ENCODE assay signal across 8 cellular contexts in genomic region chr17:1455748-1456599, GRCh38. TPM values are rescaled to one million over a fixed set of nuclear protein-coding genes. Genes with fewer than 3 reads are reported as not detected.
DNase-seq lines count a peak whose midpoint lies in the region; TF ChIP-seq lines count a peak whose summit lies in the region.

TSS of gene CRK (minus strand) at chr17:1456232. CDS start at chr17:1456117, 115 bp downstream.

- peak within 1 kb of the TSS; percentile 92 for H3K4me3 Mint-ChIP-seq in nephron progenitor cell
- peak within 1 kb of the TSS; percentile 93 for H3K4me3 Mint-ChIP-seq in stimulated activated naive CD8-positive, alpha-beta T cell treated with anti-CD3 and anti-CD28 coated beads, Interleukin-15, Interleukin-2, amounts not matched to agents 100 ng/mL and 50 ng/mL, for 24 hours

- peaks cover 35% of the 10 kb centered on the region for H3K4me1 Mint-ChIP-seq in nephron progenitor cell
- peaks cover 50% of the 10 kb centered on the region for H3K4me1 Mint-ChIP-seq in stimulated activated naive CD8-positive, alpha-beta T cell treated with anti-CD3 and anti-CD28 coated beads, Interleukin-15, Interleukin-2, amounts not matched to agents 100 ng/mL and 50 ng/mL, for 24 hours (ENCODE audit: low read depth)

- H3K9me3 Mint-ChIP-seq in nephron progenitor cell, result peaks cover 3% of the 10 kb centered on the region
- H3K9me3 Mint-ChIP-seq in stimulated activated naive CD8-positive, alpha-beta T cell treated with anti-CD3 and anti-CD28 coated beads, Interleukin-15, Interleukin-2, amounts not matched to agents 100 ng/mL and 50 ng/mL, for 24 hours, result no peaks in the 10 kb centered on the region

- H3K36me3 ChIP-seq in H7 (replicated peaks; ENCODE audit: control insufficient read depth, insufficient read depth, low read length), result peaks cover 3% of the 10 kb centered on the region
- H3K36me3 ChIP-seq in MG63, result peaks cover 15% of the 10 kb centered on the region

- TF ChIP-seq CTCF in nephron progenitor cell (IDR thresholded peaks at IDR 0.05), result no peak

- H3K36me3 Mint-ChIP-seq in nephron progenitor cell (ENCODE audit: low read depth), result peaks cover 24% of the 10 kb centered on the region
- peaks cover 26% of the 10 kb centered on the region for H3K36me3 Mint-ChIP-seq in stimulated activated naive CD8-positive, alpha-beta T cell treated with anti-CD3 and anti-CD28 coated beads, Interleukin-15, Interleukin-2, amounts not matched to agents 100 ng/mL and 50 ng/mL, for 24 hours (ENCODE audit: low read depth)

- DNase-seq in ELR (ENCODE audit: low read depth), result peak; percentile 95
- DNase-seq in H7, result peak; percentile 100
- DNase-seq in MG63, result peak; percentile 90
- peak; percentile 93 to 95 for DNase-seq in SHP77 (lab: John Stamatoyannopoulos, UW)
- peak; percentile 99 for DNase-seq in activated gamma-delta T cell (lab: John Stamatoyannopoulos, UW)
- peak; percentile 88 for DNase-seq in fibroblast of the conjunctiva (ENCODE audit: low read depth)
- peak; percentile 99 for DNase-seq in nephron progenitor cell

- peak within 1 kb of the TSS; percentile 96 for H3K4me3 ChIP-seq in H7 (ENCODE audit: insufficient read depth, low read depth, low read length)
- H3K4me3 ChIP-seq in MG63, result peak within 1 kb of the TSS; percentile 75

- no peaks in the 10 kb centered on the region for H3K27me3 ChIP-seq in H7 (ENCODE audit: control insufficient read depth, insufficient read depth, low read length)
- no peaks in the 10 kb centered on the region for H3K27me3 ChIP-seq in MG63

- H3K27ac Mint-ChIP-seq in nephron progenitor cell, result peak within 1 kb of the TSS; percentile 36
- H3K27ac Mint-ChIP-seq in stimulated activated naive CD8-positive, alpha-beta T cell treated with anti-CD3 and anti-CD28 coated beads, Interleukin-15, Interleukin-2, amounts not matched to agents 100 ng/mL and 50 ng/mL, for 24 hours, result peak within 1 kb of the TSS; percentile 84

- no peaks in the 10 kb centered on the region for H3K9me3 ChIP-seq in MG63

- peaks cover 10% of the 10 kb centered on the region for H3K27me3 Mint-ChIP-seq in nephron progenitor cell (ENCODE audit: low read depth, poor library complexity)
- peaks cover 20% of the 10 kb centered on the region for H3K27me3 Mint-ChIP-seq in stimulated activated naive CD8-positive, alpha-beta T cell treated with anti-CD3 and anti-CD28 coated beads, Interleukin-15, Interleukin-2, amounts not matched to agents 100 ng/mL and 50 ng/mL, for 24 hours

RNA-seq across cellular contexts. Expression of gene CRK, which starts in this region (rescaled TPM):
- total RNA-seq in H7 (2014; rRNA removed; shearing (Covaris generic)), result 60.5 and 68.4 TPM in 2 replicates
- total RNA-seq in MG63 (2014; rRNA removed; shearing (Covaris generic); ENCODE audit: low replicate concordance), result 35.1 and 36.0 TPM in 2 replicates

Comparison
In these comparisons a context has a peak if more than half of its experiments do, and no peak if none do; other contexts are left out.
1. Peak in every context shown above with its lines: DNase-seq and H3K4me3 ChIP-seq.